18 cellular contexts compared by ENCODE assay signal in genomic region chr5:52818360-52818759, GRCh38.
"Had no signal": no experiment of that assay in that cellular context is flagged by ENCODE, and none has a peak within 500 bp of the region (broad histone marks: within the 10 kb centered on the region; RNA-seq: fewer than 3 reads in every experiment).

No MANE protein-coding gene starts in this region.

- H3K4me3 ChIP-seq: psoas muscle, right atrium auricular region, sigmoid colon, skin epidermis, thoracic aorta had no signal

- H3K27me3 ChIP-seq: foreskin keratinocyte, neutrophil, right atrium auricular region, sigmoid colon had no signal

- ATAC-seq: foreskin keratinocyte; left cardiac atrium; naive thymus-derived CD4-positive, alpha-beta T cell; psoas muscle; stimulated activated naive B cell treated with anti-CD40 and anti-IgM and Interleukin-4, amounts not matched to agents 10 μg/mL and 1 μg/mL and 100 μg/mL, for 72 hours; stimulated activated naive CD8-positive, alpha-beta T cell treated with anti-CD3 and anti-CD28 coated beads, Interleukin-15, amount 100 ng/mL, for 72 hours had no signal

- H3K27ac ChIP-seq: foreskin keratinocyte, neutrophil, psoas muscle, right atrium auricular region, skin epidermis had no signal

- H3K4me1 ChIP-seq: foreskin keratinocyte had no signal

- DNase-seq: erythroblast; foreskin keratinocyte; kidney; left cardiac atrium; naive thymus-derived CD4-positive, alpha-beta T cell; nephron progenitor cell; psoas muscle; sigmoid colon; stimulated activated CD4-positive, alpha-beta T cell treated with anti-CD3 and anti-CD28 coated beads, Interleukin-2, amount 100 ng/mL, for 24 hours; stimulated activated CD4-positive, alpha-beta T cell treated with anti-CD3 and anti-CD28 coated beads, Interleukin-4, amount 100 ng/mL, for 4 hours; stimulated activated naive B cell treated with anti-CD40 and anti-IgM and Interleukin-4, amounts not matched to agents 10 μg/mL and 1 μg/mL and 100 μg/mL, for 72 hours; stimulated activated naive CD8-positive, alpha-beta T cell treated with anti-CD3 and anti-CD28 coated beads, Interleukin-15, amount 100 ng/mL, for 72 hours; trophoblast cell had no signal

- H3K36me3 ChIP-seq: neutrophil, right atrium auricular region, sigmoid colon, thoracic aorta had no signal

- FAIRE-seq: endothelial cell of umbilical vein, kidney had no signal

- H3K9me3 ChIP-seq: neutrophil, psoas muscle, right atrium auricular region, sigmoid colon, thoracic aorta had no signal
